ENCODE assay signal across 23 cellular contexts in the genomic region with DNA sequence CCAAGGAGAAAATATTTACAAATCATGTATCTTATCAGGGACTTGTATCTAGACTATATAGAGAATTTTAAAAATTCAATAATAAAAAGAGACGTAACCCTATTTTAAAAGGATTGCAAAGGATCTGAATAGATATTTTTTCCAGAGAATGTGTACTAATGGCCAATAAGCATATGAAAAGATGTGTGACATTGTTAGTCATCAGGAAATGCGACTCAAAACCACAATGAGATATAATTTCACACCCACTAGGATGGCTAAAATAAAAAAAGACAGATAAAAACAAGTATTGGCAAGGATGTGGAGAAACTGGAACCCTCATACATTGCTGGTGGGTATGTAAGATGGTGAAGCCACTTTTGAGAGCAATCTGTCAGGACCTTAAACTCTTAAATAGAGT.
"Had no signal": no experiment of that assay in that cellular context is flagged by ENCODE, and none has a peak within 500 bp of the region (broad histone marks: within the 10 kb centered on the region; RNA-seq: fewer than 3 reads in every experiment).

No MANE protein-coding gene starts in this region.

- H3K4me3 ChIP-seq: esophagus muscularis mucosa, left ventricle myocardium inferior, lower lobe of right lung, psoas muscle, right lobe of liver, tibial artery, upper lobe of left lung, vagina had no signal

- DNase-seq: cortex of kidney; effector memory CD4-positive, alpha-beta T cell; foreskin keratinocyte; immature natural killer cell; left cardiac atrium; left ventricle myocardium inferior; lower lobe of right lung; naive thymus-derived CD4-positive, alpha-beta T cell; psoas muscle; retina; right lobe of liver; stimulated activated CD4-positive, alpha-beta T cell treated with anti-CD3 and anti-CD28 coated beads, Interleukin-4, amount 100 ng/mL, for 1 hour; stimulated activated CD8-positive, alpha-beta memory T cell treated with anti-CD3 and anti-CD28 coated beads, Interleukin-4, amount 100 ng/mL, for 48 hours; tibial artery; upper lobe of left lung had no signal

- H3K4me1 Mint-ChIP-seq: immature natural killer cell; naive thymus-derived CD4-positive, alpha-beta T cell; stimulated activated memory B cell treated with anti-CD40 and anti-IgM and Interleukin-4, amounts not matched to agents 10 μg/mL and 1 μg/mL and 100 μg/mL, for 72 hours had no signal

- H3K27me3 Mint-ChIP-seq: stimulated activated memory B cell treated with anti-CD40 and anti-IgM and Interleukin-4, amounts not matched to agents 10 μg/mL and 1 μg/mL and 100 μg/mL, for 72 hours had no signal

- H3K9me3 ChIP-seq: psoas muscle, vagina had no signal

- H3K27ac Mint-ChIP-seq: immature natural killer cell; naive thymus-derived CD4-positive, alpha-beta T cell; stimulated activated memory B cell treated with anti-CD40 and anti-IgM and Interleukin-4, amounts not matched to agents 10 μg/mL and 1 μg/mL and 100 μg/mL, for 72 hours; stimulated activated naive CD8-positive, alpha-beta T cell treated with anti-CD3 and anti-CD28 coated beads, Interleukin-15, Interleukin-2, amounts not matched to agents 100 ng/mL and 50 ng/mL, for 24 hours had no signal

- H3K36me3 ChIP-seq: esophagus muscularis mucosa, left ventricle myocardium inferior, lower lobe of right lung, neutrophil, right lobe of liver, tibial artery, upper lobe of left lung, vagina had no signal

- H3K4me3 Mint-ChIP-seq: immature natural killer cell; naive thymus-derived CD4-positive, alpha-beta T cell; stimulated activated memory B cell treated with anti-CD40 and anti-IgM and Interleukin-4, amounts not matched to agents 10 μg/mL and 1 μg/mL and 100 μg/mL, for 72 hours; stimulated activated naive CD8-positive, alpha-beta T cell treated with anti-CD3 and anti-CD28 coated beads, Interleukin-15, Interleukin-2, amounts not matched to agents 100 ng/mL and 50 ng/mL, for 24 hours had no signal

- H3K36me3 Mint-ChIP-seq: immature natural killer cell; stimulated activated memory B cell treated with anti-CD40 and anti-IgM and Interleukin-4, amounts not matched to agents 10 μg/mL and 1 μg/mL and 100 μg/mL, for 72 hours had no signal

- H3K4me1 ChIP-seq: esophagus muscularis mucosa, foreskin keratinocyte, left ventricle myocardium inferior, lower lobe of right lung, psoas muscle, right lobe of liver, tibial artery, upper lobe of left lung, vagina had no signal

- H3K27ac ChIP-seq: epithelial cell of prostate, esophagus muscularis mucosa, foreskin keratinocyte, left ventricle myocardium inferior, lower lobe of right lung, neutrophil, psoas muscle, right lobe of liver, tibial artery, upper lobe of left lung, vagina had no signal

- FAIRE-seq: endometrium, keratinocyte had no signal

- H3K27me3 ChIP-seq: esophagus muscularis mucosa, foreskin keratinocyte, neutrophil, right lobe of liver, tibial artery, upper lobe of left lung, vagina had no signal
